ENCODE assay signal across 37 cellular contexts in genomic region chr9:71323357-71323756, GRCh38.
"Had no signal": no experiment of that assay in that cellular context is flagged by ENCODE, and none has a peak within 500 bp of the region (broad histone marks: within the 10 kb centered on the region; RNA-seq: fewer than 3 reads in every experiment).

No MANE protein-coding gene starts in this region.

- H3K36me3 Mint-ChIP-seq: activated naive CD4-positive, alpha-beta T cell treated with anti-CD3 and anti-CD28 coated beads, Interleukin-2, amount 10 ng/mL, durations not matched to agents 7 days and 5 days; activated naive CD4-positive, alpha-beta T cell treated with anti-CD3 and anti-CD28 coated beads, Interleukin-2, amount 50 U/mL, for 24 hours; activated naive CD4-positive, alpha-beta T cell treated with anti-CD3 and anti-CD28 coated beads, Interleukin-2, amount 50 U/mL, for 72 hours; activated naive CD8-positive, alpha-beta T cell; activated naive CD8-positive, alpha-beta T cell treated with anti-CD3 and anti-CD28 coated beads for 36 hours; activated naive CD8-positive, alpha-beta T cell treated with anti-CD3 and anti-CD28 coated beads, Interleukin-2, amount 10 ng/mL, durations not matched to agents 7 days and 5 days; brain had no signal

- H3K27ac Mint-ChIP-seq: activated naive CD4-positive, alpha-beta T cell treated with anti-CD3 and anti-CD28 coated beads for 36 hours; activated naive CD4-positive, alpha-beta T cell treated with anti-CD3 and anti-CD28 coated beads, Interleukin-2, amount 10 ng/mL, durations not matched to agents 7 days and 5 days; activated naive CD4-positive, alpha-beta T cell treated with anti-CD3 and anti-CD28 coated beads, Interleukin-2, amount 50 U/mL, for 24 hours; activated naive CD4-positive, alpha-beta T cell treated with anti-CD3 and anti-CD28 coated beads, Interleukin-2, amount 50 U/mL, for 72 hours; activated naive CD8-positive, alpha-beta T cell; activated naive CD8-positive, alpha-beta T cell treated with anti-CD3 and anti-CD28 coated beads for 36 hours; activated naive CD8-positive, alpha-beta T cell treated with anti-CD3 and anti-CD28 coated beads, Interleukin-2, amount 10 ng/mL, durations not matched to agents 7 days and 5 days; activated naive CD8-positive, alpha-beta T cell treated with anti-CD3 and anti-CD28 coated beads, Interleukin-2, amount 50 U/mL, for 24 hours; activated T-cell treated with anti-CD3 and anti-CD28 coated beads, Interleukin-2, amount 50 U/mL, for 24 hours; activated T-cell treated with anti-CD3 and anti-CD28 coated beads, Interleukin-2, amount 50 U/mL, for 72 hours; activated T-helper 1 cell treated with anti-CD3 and anti-CD28 coated beads, Interleukin-12 subunit alpha, Interleukin-12 subunit beta, Interleukin-2, Interleukin-4 antibody, amounts not matched to agents 30 ng/mL and 10 ng/mL and 1 ng/mL, durations not matched to agents 14 hours and 24 hours and 36 hours; activated T-helper 17 cell treated with anti-CD3 and anti-CD28 coated beads, Interleukin-2, amount 50 U/mL, for 72 hours; activated T-helper 2 cell treated with anti-CD3 and anti-CD28 coated beads, Interferon-gamma antibody, Interleukin-2, Interleukin-4, amounts not matched to agents 10 μg/mL and 5 μg/mL and 100 μg/mL, durations not matched to agents 14 hours and 24 hours and 36 hours; brain had no signal

- H3K27ac ChIP-seq: adrenal gland, ascending aorta, body of pancreas, brain microvascular endothelial cell, breast epithelium, cardiac muscle cell had no signal

- DNase-seq: activated effector memory CD4-positive, alpha-beta T cell treated with anti-CD3 and anti-CD28 coated beads, Interleukin-2, amount 50 U/mL, for 16 hours; activated effector memory CD4-positive, alpha-beta T cell treated with Interleukin-2 at 50 U/mL for 16 hours; activated gamma-delta T cell; activated gamma-delta T cell treated with Interleukin-2 at 50 U/mL for 16 hours; activated naive CD4-positive, alpha-beta T cell; activated naive CD4-positive, alpha-beta T cell treated with anti-CD3 and anti-CD28 coated beads for 36 hours; activated naive CD4-positive, alpha-beta T cell treated with anti-CD3 and anti-CD28 coated beads, Interleukin-2, amount 10 ng/mL, durations not matched to agents 7 days and 5 days; activated naive CD4-positive, alpha-beta T cell treated with anti-CD3 and anti-CD28 coated beads, Interleukin-2, amount 50 U/mL, for 16 hours; activated naive CD4-positive, alpha-beta T cell treated with Interleukin-2 at 50 U/mL for 16 hours; activated naive CD8-positive, alpha-beta T cell treated with anti-CD3 and anti-CD28 coated beads for 36 hours; activated naive CD8-positive, alpha-beta T cell treated with anti-CD3 and anti-CD28 coated beads, Interleukin-2, amount 10 ng/mL, durations not matched to agents 7 days and 5 days; activated naive CD8-positive, alpha-beta T cell treated with anti-CD3 and anti-CD28 coated beads, Interleukin-2, amount 50 U/mL, for 24 hours; activated T-cell treated with anti-CD3 and anti-CD28 coated beads, Interleukin-2, amount 50 U/mL, for 24 hours; activated T-cell treated with anti-CD3 and anti-CD28 coated beads, Interleukin-2, amount 50 U/mL, for 4 hours; activated T-cell treated with anti-CD3 and anti-CD28 coated beads, Interleukin-2, amount 50 U/mL, for 48 hours; activated T-cell treated with anti-CD3 and anti-CD28 coated beads, Interleukin-2, amount 50 U/mL, for 72 hours; adrenal gland; amniotic stem cell; amygdala; anterior cingulate cortex; aorta; body of pancreas; brain microvascular endothelial cell; caudate nucleus; central memory CD4-positive, alpha-beta T cell; cerebellar nuclear complex had no signal

- H3K4me1 Mint-ChIP-seq: activated naive CD4-positive, alpha-beta T cell treated with anti-CD3 and anti-CD28 coated beads, Interleukin-2, amount 10 ng/mL, durations not matched to agents 7 days and 5 days; activated naive CD4-positive, alpha-beta T cell treated with anti-CD3 and anti-CD28 coated beads, Interleukin-2, amount 50 U/mL, for 24 hours; activated naive CD8-positive, alpha-beta T cell treated with anti-CD3 and anti-CD28 coated beads for 36 hours; activated naive CD8-positive, alpha-beta T cell treated with anti-CD3 and anti-CD28 coated beads, Interleukin-2, amount 10 ng/mL, durations not matched to agents 7 days and 5 days; activated naive CD8-positive, alpha-beta T cell treated with anti-CD3 and anti-CD28 coated beads, Interleukin-2, amount 50 U/mL, for 24 hours; activated T-helper 17 cell treated with anti-CD3 and anti-CD28 coated beads, Interleukin-2, amount 50 U/mL, for 72 hours; brain; central memory CD8-positive, alpha-beta T cell had no signal

- H3K27me3 Mint-ChIP-seq: activated naive CD4-positive, alpha-beta T cell treated with anti-CD3 and anti-CD28 coated beads, Interleukin-2, amount 10 ng/mL, durations not matched to agents 7 days and 5 days had no signal

- H3K9me3 Mint-ChIP-seq: activated naive CD4-positive, alpha-beta T cell treated with anti-CD3 and anti-CD28 coated beads for 36 hours; activated naive CD4-positive, alpha-beta T cell treated with anti-CD3 and anti-CD28 coated beads, Interleukin-2, amount 10 ng/mL, durations not matched to agents 7 days and 5 days; activated naive CD4-positive, alpha-beta T cell treated with anti-CD3 and anti-CD28 coated beads, Interleukin-2, amount 50 U/mL, for 24 hours; activated naive CD4-positive, alpha-beta T cell treated with anti-CD3 and anti-CD28 coated beads, Interleukin-2, amount 50 U/mL, for 72 hours; activated naive CD8-positive, alpha-beta T cell treated with anti-CD3 and anti-CD28 coated beads for 36 hours; activated naive CD8-positive, alpha-beta T cell treated with anti-CD3 and anti-CD28 coated beads, Interleukin-2, amount 10 ng/mL, durations not matched to agents 7 days and 5 days; activated naive CD8-positive, alpha-beta T cell treated with anti-CD3 and anti-CD28 coated beads, Interleukin-2, amount 50 U/mL, for 24 hours; activated T-cell treated with anti-CD3 and anti-CD28 coated beads, Interleukin-2, amount 50 U/mL, for 24 hours; activated T-cell treated with anti-CD3 and anti-CD28 coated beads, Interleukin-2, amount 50 U/mL, for 4 hours; activated T-cell treated with anti-CD3 and anti-CD28 coated beads, Interleukin-2, amount 50 U/mL, for 72 hours; activated T-helper 1 cell treated with anti-CD3 and anti-CD28 coated beads, Interleukin-12 subunit alpha, Interleukin-12 subunit beta, Interleukin-2, Interleukin-4 antibody, amounts not matched to agents 30 ng/mL and 10 ng/mL and 1 ng/mL, durations not matched to agents 14 hours and 24 hours and 36 hours; activated T-helper 17 cell treated with anti-CD3 and anti-CD28 coated beads, Interleukin-2, amount 50 U/mL, for 72 hours; activated T-helper 2 cell treated with anti-CD3 and anti-CD28 coated beads, Interferon-gamma antibody, Interleukin-2, Interleukin-4, amounts not matched to agents 10 μg/mL and 5 μg/mL and 100 μg/mL, durations not matched to agents 14 hours and 24 hours and 36 hours; brain had no signal

- H3K9me3 ChIP-seq: adrenal gland, ascending aorta, body of pancreas, breast epithelium had no signal

- ATAC-seq: activated naive CD4-positive, alpha-beta T cell treated with anti-CD3 and anti-CD28 coated beads, Interleukin-2, amount 50 U/mL, for 72 hours; activated naive CD8-positive, alpha-beta T cell treated with anti-CD3 and anti-CD28 coated beads, Interleukin-2, amount 50 U/mL, for 24 hours; activated T-cell treated with anti-CD3 and anti-CD28 coated beads, Interleukin-2, amount 50 U/mL, for 4 hours; activated T-cell treated with anti-CD3 and anti-CD28 coated beads, Interleukin-2, amount 50 U/mL, for 72 hours; activated T-helper 17 cell treated with anti-CD3 and anti-CD28 coated beads, Interleukin-2, amount 50 U/mL, for 72 hours; body of pancreas had no signal

- H3K4me3 Mint-ChIP-seq: activated naive CD4-positive, alpha-beta T cell treated with anti-CD3 and anti-CD28 coated beads for 36 hours; activated naive CD4-positive, alpha-beta T cell treated with anti-CD3 and anti-CD28 coated beads, Interleukin-2, amount 10 ng/mL, durations not matched to agents 7 days and 5 days; activated naive CD4-positive, alpha-beta T cell treated with anti-CD3 and anti-CD28 coated beads, Interleukin-2, amount 50 U/mL, for 24 hours; activated naive CD8-positive, alpha-beta T cell; activated naive CD8-positive, alpha-beta T cell treated with anti-CD3 and anti-CD28 coated beads for 36 hours; activated naive CD8-positive, alpha-beta T cell treated with anti-CD3 and anti-CD28 coated beads, Interleukin-2, amount 10 ng/mL, durations not matched to agents 7 days and 5 days; activated naive CD8-positive, alpha-beta T cell treated with anti-CD3 and anti-CD28 coated beads, Interleukin-2, amount 50 U/mL, for 24 hours; activated T-cell treated with anti-CD3 and anti-CD28 coated beads, Interleukin-2, amount 50 U/mL, for 24 hours; activated T-cell treated with anti-CD3 and anti-CD28 coated beads, Interleukin-2, amount 50 U/mL, for 4 hours; activated T-cell treated with anti-CD3 and anti-CD28 coated beads, Interleukin-2, amount 50 U/mL, for 72 hours; activated T-helper 1 cell treated with anti-CD3 and anti-CD28 coated beads, Interleukin-12 subunit alpha, Interleukin-12 subunit beta, Interleukin-2, Interleukin-4 antibody, amounts not matched to agents 30 ng/mL and 10 ng/mL and 1 ng/mL, durations not matched to agents 14 hours and 24 hours and 36 hours; activated T-helper 17 cell treated with anti-CD3 and anti-CD28 coated beads, Interleukin-2, amount 50 U/mL, for 72 hours; brain; central memory CD8-positive, alpha-beta T cell had no signal

- H3K36me3 ChIP-seq: adrenal gland, ascending aorta, brain microvascular endothelial cell, breast epithelium, cardiac muscle cell had no signal

- H3K27me3 ChIP-seq: adrenal gland, ascending aorta, body of pancreas, brain microvascular endothelial cell, breast epithelium, cardiac muscle cell had no signal

- H3K4me3 ChIP-seq: adrenal gland, ascending aorta, body of pancreas, breast epithelium, cardiac muscle cell had no signal

- H3K4me1 ChIP-seq: adrenal gland, ascending aorta, body of pancreas, breast epithelium had no signal
